19 cellular contexts compared by ENCODE assay signal in the genomic region with DNA sequence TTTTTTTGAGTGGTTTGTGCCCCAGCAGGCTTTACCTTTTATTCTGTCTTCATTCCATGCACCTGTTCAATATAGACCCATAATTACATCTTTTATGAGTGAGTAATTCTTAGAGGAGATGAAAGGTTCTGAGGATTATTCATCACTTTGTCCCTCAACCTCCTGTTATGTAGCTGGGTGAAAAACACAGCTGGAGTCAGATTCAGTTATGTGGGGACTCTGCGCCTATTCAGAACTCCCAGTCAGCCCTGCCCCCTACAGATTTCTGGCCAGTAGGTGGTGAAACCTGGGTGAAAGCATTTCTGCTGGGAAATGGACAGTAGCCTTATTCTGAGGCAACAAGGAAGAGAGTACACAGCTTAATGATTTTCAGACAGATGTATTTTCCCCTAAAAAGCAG.
DNase-seq lines count a peak whose midpoint lies in the region; ATAC-seq and TF ChIP-seq lines count a peak whose summit lies in the region.
"Had no signal": no experiment of that assay in that cellular context is flagged by ENCODE, and none has a peak within 500 bp of the region (broad histone marks: within the 10 kb centered on the region; RNA-seq: fewer than 3 reads in every experiment).

No MANE protein-coding gene starts in this region.

- POLR2A ChIA-PET in OCI-LY7 (lab: Charles Lee), result interaction anchor here (1.2 to 1.4 kb wide), 2 partner anchors 12 to 45 kb away, joined by 3 to 4 read pairs; no protein-coding TSS in a partner anchor

- CTCF ChIA-PET in OCI-LY7 (lab: Charles Lee; ENCODE audit: unreplicated experiment), result no interaction called here

- no peaks in the 10 kb centered on the region for H3K9me3 ChIP-seq in OCI-LY7 (ENCODE audit: low read length)
- H3K9me3 ChIP-seq: gastrocnemius medialis, upper lobe of left lung had no signal

- H2AFZ ChIP-seq in OCI-LY7 (ENCODE audit: low read length), result no peak overlapping the region

- no peak overlapping the region for H3K4me3 ChIP-seq in OCI-LY7 (ENCODE audit: low read depth, low read length, poor library complexity, severe bottlenecking)
- H3K4me3 ChIP-seq: cardiac muscle cell, upper lobe of left lung had no signal

- TF ChIP-seq CTCF in OCI-LY7 (conservative IDR thresholded peaks at IDR 0.05; ENCODE audit: low read length), result 0 out of 2 replicates have a peak, but pooled peaks have one; percentile 12

- H3K4me2 ChIP-seq in OCI-LY7 (ENCODE audit: low read length), result no peak overlapping the region

- ATAC-seq in left colon (peak; percentile 47), esophagus mucosa (no peak), GM21723 (IDR thresholded peaks at IDR 0.05; ENCODE audit: unreplicated experiment) (no peak)

- BruUV-seq in OCI-LY7 (replicated peaks; lab: Mats Ljungman, UMichigan), result no TSS peak

- H3K79me2 ChIP-seq in OCI-LY7 (ENCODE audit: insufficient read depth, low read depth, low read length), result no peaks in the 10 kb centered on the region

- no peak overlapping the region for H3K27ac ChIP-seq in OCI-LY7 (ENCODE audit: low read depth, low read length, poor library complexity, severe bottlenecking)
- H3K27ac ChIP-seq: upper lobe of left lung had no signal

- no peaks in the 10 kb centered on the region for H3K9me2 ChIP-seq in OCI-LY7 (ENCODE audit: insufficient read depth, low read length)

- intact Hi-C loops in OCI-LY7 (cut with micrococcal nuclease; ENCODE audit: unreplicated experiment), result no loop called here
- intact Hi-C loops in left colon (cut with DNase I, micrococcal nuclease), result no loop called here

- DNase-seq in COR-L47 (lab: John Stamatoyannopoulos, UW) (peak; percentile 77), NCI-H1105 (lab: John Stamatoyannopoulos, UW) (peak; percentile 67), OCI-LY7 (ENCODE audit: low spot score) (no peak), left colon (no peak), NCI-H1694 (lab: John Stamatoyannopoulos, UW) (no peak), occipital lobe (lab: John Stamatoyannopoulos, UW) (no peak)
- DNase-seq: activated CD4-positive, alpha-beta T cell treated with anti-CD3 and anti-CD28 coated beads, Interleukin-2, amount 10 ng/mL, durations not matched to agents 24 days and 14 days; activated naive CD8-positive, alpha-beta T cell treated with anti-CD3 and anti-CD28 coated beads for 36 hours; activated T-cell treated with anti-CD3 and anti-CD28 coated beads, Interleukin-2, amount 50 U/mL, for 1 hour; gastrocnemius medialis; mesenchymal stem cell; MM.1S; SHP77 treated with DMSO at 0.1 percent for 48 hours; stimulated activated CD4-positive, alpha-beta T cell treated with anti-CD3 and anti-CD28 coated beads, Interleukin-4, amount 100 ng/mL, for 1 hour; T1000 had no signal

- peaks cover 7% of the 10 kb centered on the region for H3K4me1 ChIP-seq in OCI-LY7 (ENCODE audit: insufficient read depth, low read length, poor library complexity, severe bottlenecking)

- H4K20me1 ChIP-seq in OCI-LY7 (ENCODE audit: insufficient read depth, low read length), result no peaks in the 10 kb centered on the region

- peaks cover 74% of the 10 kb centered on the region for H3K36me3 ChIP-seq in OCI-LY7 (ENCODE audit: insufficient read depth, low read length)
- H3K36me3 ChIP-seq: gastrocnemius medialis had no signal

Comparison
In these comparisons a context has a peak if more than half of its experiments do, and no peak if none do; other contexts are left out.
1. DNase-seq: peak in COR-L47 (single experiment) and NCI-H1105 (single experiment); none in OCI-LY7 (single experiment), left colon (0 of 2), NCI-H1694 (single experiment) and occipital lobe (single experiment).